ENCODE assay signal across 10 cellular contexts in genomic region chr6:106746660-106747059, GRCh38.
DNase-seq lines count a peak whose midpoint lies in the region; ATAC-seq, FAIRE-seq and TF ChIP-seq lines count a peak whose summit lies in the region.
"Had no signal": no experiment of that assay in that cellular context is flagged by ENCODE, and none has a peak within 500 bp of the region (broad histone marks: within the 10 kb centered on the region; RNA-seq: fewer than 3 reads in every experiment).

No MANE protein-coding gene starts in this region.

- no peaks in the 10 kb centered on the region for H3K27me3 ChIP-seq in IMR-90 (ENCODE audit: control insufficient read depth, insufficient read depth, low read length)
- no peaks in the 10 kb centered on the region for H3K27me3 ChIP-seq in keratinocyte (ENCODE audit: control insufficient read depth, extremely low read depth, insufficient read depth, low read length)

- H3K9me1 ChIP-seq in IMR-90 (ENCODE audit: insufficient read depth, low read length) (no peaks in the 10 kb centered on the region; the same call in 1 of the 2 replicates), keratinocyte (ENCODE audit: control insufficient read depth, extremely low read depth, insufficient read depth, low read length) (no peaks in the 10 kb centered on the region)

- H2BK120ac ChIP-seq in IMR-90 (ENCODE audit: low read depth, low read length) = no peak overlapping the region

- H3K23ac ChIP-seq in IMR-90 (ENCODE audit: low read depth, low read length) = no peak overlapping the region

- H3K79me2 ChIP-seq in keratinocyte (ENCODE audit: control insufficient read depth, insufficient read depth, low read length) = no peaks in the 10 kb centered on the region

- H3K36me3 ChIP-seq in IMR-90 (ENCODE audit: control insufficient read depth, insufficient read depth, low read length) (no peaks in the 10 kb centered on the region), keratinocyte (ENCODE audit: control insufficient read depth in 2 of 2, extremely low read depth in 1 of 2, insufficient read depth in 2 of 2, low read length in 2 of 2) (no peaks in the 10 kb centered on the region)

- H2AFZ ChIP-seq in IMR-90 (replicated peaks; ENCODE audit: low read length, poor library complexity) (no peak overlapping the region), keratinocyte (ENCODE audit: control insufficient read depth, low read length) (no peak overlapping the region)

- no peak overlapping the region for H2AK9ac ChIP-seq in IMR-90 (replicated peaks; ENCODE audit: low read depth, low read length, poor library complexity)

- dilution Hi-C loops in IMR-90 (cut with HindIII; ENCODE audit: low sequenced_read_pairs, unreplicated experiment) (no loop called here), keratinocyte (cut with MboI; ENCODE audit: extremely low pct_ligation_motif_present, low sequenced_read_pairs) (no loop called here)

- H3K4me2 ChIP-seq in IMR-90 (ENCODE audit: low read depth, low read length) (no peak overlapping the region), keratinocyte (ENCODE audit: control insufficient read depth, extremely low read depth, insufficient read depth, low read depth, low read length) (peak overlapping the region; percentile 61)

- no peaks in the 10 kb centered on the region for H3K79me1 ChIP-seq in IMR-90 (ENCODE audit: low read depth in 1 of 2, low read length in 2 of 2)

- no peak overlapping the region for H2AK5ac ChIP-seq in IMR-90 (ENCODE audit: low read depth, low read length)

- H3K56ac ChIP-seq in IMR-90 (ENCODE audit: extremely low read depth, insufficient read depth, low read length) = no peak overlapping the region

- TF ChIP-seq RAD21 in IMR-90 (IDR thresholded peaks at IDR 0.05; ENCODE audit: low read length) = no peak

- H3K9me3 ChIP-seq in IMR-90 (ENCODE audit: control insufficient read depth, insufficient read depth, low read length) = no peaks in the 10 kb centered on the region
- H3K9me3 ChIP-seq in keratinocyte (ENCODE audit: control insufficient read depth, low read depth, low read length) = no peaks in the 10 kb centered on the region

- DNase-seq in AG20443 (ENCODE audit: low spot score) (peak; percentile 72), IMR-90 (peak; percentile 80), SK-MEL-5 (ENCODE audit: low read depth, low spot score) (peak; percentile 95), keratinocyte (ENCODE audit: low read depth, low spot score) (peak; percentile 95), medulla oblongata (ENCODE audit: extremely low spot score) (no peak), HUDEP-2 (lab: John Stamatoyannopoulos, UW; ENCODE audit: unreplicated experiment in 76 of 76) (no peak)
- DNase-seq in activated CD4-positive, alpha-beta T cell treated with anti-CD3 and anti-CD28 coated beads, Interleukin-2, amount 50 U/mL, for 1 hour = no peak
- DNase-seq: CD4-positive, alpha-beta memory T cell; stimulated activated naive CD8-positive, alpha-beta T cell treated with anti-CD3 and anti-CD28 coated beads, Interleukin-15, amount 100 ng/mL, for 72 hours had no signal

- POLR2A ChIA-PET in IMR-90 (lab: Charles Lee; ENCODE audit: unreplicated experiment) = no interaction called here

- H3K9ac ChIP-seq in IMR-90 (ENCODE audit: low read depth, low read length) (no peak overlapping the region), keratinocyte (ENCODE audit: control insufficient read depth, extremely low read depth, insufficient read depth, low read length) (peak overlapping the region; percentile 66)

- H2BK20ac ChIP-seq in IMR-90 (ENCODE audit: low read depth, low read length) = no peak overlapping the region

- no peaks in the 10 kb centered on the region for H4K20me1 ChIP-seq in IMR-90 (ENCODE audit: insufficient read depth, low read length)
- H4K20me1 ChIP-seq in keratinocyte (ENCODE audit: control insufficient read depth, extremely low read depth, insufficient read depth, low read length) = no peaks in the 10 kb centered on the region

- no CpG with 5 or more reads among the region's 3 CpGs for WGBS in IMR-90 (ENCODE audit: extremely low coverage in 2 of 2, insufficient read length in 1 of 2), 2 experiments

- H2BK5ac ChIP-seq in IMR-90 (ENCODE audit: low read depth, low read length, poor library complexity, severe bottlenecking) = no peak overlapping the region

- no peak for TF ChIP-seq POLR2A in IMR-90 (IDR thresholded peaks at IDR 0.05; ENCODE audit: low read depth, low read length)

- H4K5ac ChIP-seq in IMR-90 (ENCODE audit: low read depth, low read length) = no peak overlapping the region

- no TSS peak for BruUV-seq in IMR-90 (replicated peaks; lab: Mats Ljungman, UMichigan)

- no peak overlapping the region for H2BK15ac ChIP-seq in IMR-90 (ENCODE audit: low read depth, low read length)

- in situ Hi-C loops in IMR-90 (cut with MboI; ENCODE audit: low sequenced_read_pairs) (no loop called here), SK-MEL-5 (cut with HindIII; ENCODE audit: low pct_unique_long_range_greater_than_20kb, low sequenced_read_pairs) (no loop called here)

- H3K27ac ChIP-seq in IMR-90 (ENCODE audit: insufficient read depth, low read length) (no peak overlapping the region), keratinocyte (ENCODE audit: control insufficient read depth, insufficient read depth, low read length) (peak overlapping the region; percentile 72)

- CTCF ChIA-PET in IMR-90 (lab: Yijun Ruan, JAX) = no interaction called here

- no peak overlapping the region for H4K8ac ChIP-seq in IMR-90 (ENCODE audit: low read depth in 2 of 2, low read length in 2 of 2)

- H4K91ac ChIP-seq in IMR-90 (ENCODE audit: insufficient read depth, low read depth, low read length) = no peak overlapping the region

- H3K18ac ChIP-seq in IMR-90 (ENCODE audit: low read depth, low read length) = no peak overlapping the region

- TF ChIP-seq CTCF in IMR-90 (conservative IDR thresholded peaks at IDR 0.05; ENCODE audit: low read depth, low read length) (no peak), keratinocyte (optimal IDR thresholded peaks at IDR 0.05 in 1 of 3, IDR thresholded peaks at IDR 0.05 in 1 of 3, conservative IDR thresholded peaks at IDR 0.05 in 1 of 3; ENCODE audit: extremely low read depth in 1 of 3, insufficient read depth in 2 of 3, low read length in 3 of 3) (no peak)

- no peak overlapping the region for H3K4ac ChIP-seq in IMR-90 (ENCODE audit: low read depth, low read length)

- intact Hi-C loops in IMR-90 (cut with micrococcal nuclease) = no loop called here

- peak; percentile 70 for ATAC-seq in IMR-90 (ENCODE audit: low read depth)
- no peak for ATAC-seq in HG02610 (IDR thresholded peaks at IDR 0.05; ENCODE audit: unreplicated experiment)
- ATAC-seq: stimulated activated naive CD8-positive, alpha-beta T cell treated with anti-CD3 and anti-CD28 coated beads, Interleukin-15, amount 100 ng/mL, for 72 hours had no signal

- peak; percentile 94 for FAIRE-seq in keratinocyte (lab: Jason Lieb, UNC)

- H3K4me1 ChIP-seq in IMR-90 (ENCODE audit: control insufficient read depth, insufficient read depth, low read length) (no peaks in the 10 kb centered on the region; the same call in 1 of the 2 replicates), keratinocyte (ENCODE audit: control insufficient read depth, extremely low read depth, insufficient read depth, low read length) (peaks cover 66% of the 10 kb centered on the region)

- H3K4me3 ChIP-seq in IMR-90 (ENCODE audit: insufficient read depth, low read depth, low read length) (no peak overlapping the region), keratinocyte (ENCODE audit: control insufficient read depth in 2 of 3, extremely low read depth in 1 of 3, insufficient read depth in 2 of 3, low read depth in 1 of 3, low read length in 3 of 3) (no peak overlapping the region)

- no peak overlapping the region for H3K14ac ChIP-seq in IMR-90 (replicated peaks; ENCODE audit: low read depth, low read length)

TF ChIP-seq in IMR-90, 13 proteins besides CTCF, POLR2A, EP300 and RAD21:
- TF ChIP-seq MAFK (IDR thresholded peaks at IDR 0.05; ENCODE audit: low read depth, low read length) (no peak), CEBPB (IDR thresholded peaks at IDR 0.05; ENCODE audit: low read depth, low read length) (peak; percentile 12; the same call in 1 of the 2 replicates), FOS (IDR thresholded peaks at IDR 0.05; ENCODE audit: low read depth, low read length) (0 out of 2 replicates have a peak, but pooled peaks have one; percentile 4)

Comparison
In these comparisons a context has a peak if more than half of its experiments do, and no peak if none do; other contexts are left out.
1. DNase-seq: peak in AG20443 (single experiment), IMR-90 (single experiment), SK-MEL-5 (single experiment) and keratinocyte (single experiment); none in medulla oblongata (single experiment), HUDEP-2 (0 of 76) and activated CD4-positive, alpha-beta T cell treated with anti-CD3 and anti-CD28 coated beads, Interleukin-2, amount 50 U/mL, for 1 hour (single experiment).